23 cellular contexts compared by ENCODE assay signal in genomic region chr2:15737314-15738224, GRCh38.
"Had no signal": no experiment of that assay in that cellular context is flagged by ENCODE, and none has a peak within 500 bp of the region (broad histone marks: within the 10 kb centered on the region; RNA-seq: fewer than 3 reads in every experiment).

No MANE protein-coding gene starts in this region.

- H3K9me3 ChIP-seq: SJSA1, SK-N-SH had no signal

- H3K4me2 ChIP-seq: SK-N-SH had no signal

- H3K36me3 ChIP-seq: SJSA1 had no signal

- H3K9ac ChIP-seq: SK-N-SH had no signal

- DNase-seq: IMR-90, Kasumi-1, KG1, MM.1S, NCI-H1092 treated with DMSO at 0.1 percent for 48 hours, NCI-H1436, NCI-H187, NCI-H2029, NCI-H2081 treated with DMSO at 0.1 percent for 48 hours, NCI-H2171, NCI-H226, NCI-H446, NCI-H510A, NCI-H524 treated with DMSO at 0.1 percent for 48 hours, NCI-H69, NCI-H774, Right ventricle myocardium superior, RPMI8226, SIG-M5, SK-N-SH, SW 1271 had no signal

- ATAC-seq: HepG2 had no signal

- H3K4me3 ChIP-seq: SJSA1 had no signal

- H3K9me2 ChIP-seq: SK-N-SH had no signal

- H3K27ac ChIP-seq: SJSA1 had no signal
